Comparison of ENCODE assay signal across 8 cellular contexts in the genomic region with DNA sequence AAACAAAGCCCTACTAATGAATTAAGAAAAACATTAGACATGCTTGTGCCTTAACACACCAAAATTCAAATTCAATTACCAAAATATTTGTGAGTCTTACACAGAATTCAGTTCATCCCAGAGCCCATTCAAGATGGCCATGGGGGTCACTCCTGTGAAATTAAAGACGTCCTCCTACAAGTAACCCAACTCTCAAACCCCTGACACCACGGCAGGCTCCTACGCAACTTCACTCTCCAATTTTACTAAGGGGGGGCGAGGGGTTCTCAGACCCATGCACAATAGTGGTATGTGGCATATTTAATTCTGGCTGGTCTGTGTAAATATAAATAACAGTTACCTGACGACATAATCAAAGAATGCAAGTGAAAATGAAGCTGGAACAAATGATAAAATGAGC. TPM values are rescaled to one million over a fixed set of nuclear protein-coding genes. Genes with fewer than 3 reads are reported as not detected.
DNase-seq lines count a peak whose midpoint lies in the region; TF ChIP-seq lines count a peak whose summit lies in the region.
"Had no signal": no experiment of that assay in that cellular context is flagged by ENCODE, and none has a peak within 500 bp of the region (broad histone marks: within the 10 kb centered on the region; RNA-seq: fewer than 3 reads in every experiment).

No MANE protein-coding gene starts in this region.

- no peaks in the 10 kb centered on the region for H3K36me3 ChIP-seq in prostate gland

- no peaks in the 10 kb centered on the region for H3K4me1 ChIP-seq in prostate gland (replicated peaks)

- TF ChIP-seq CTCF in prostate gland (IDR thresholded peaks at IDR 0.05): no peak

- H3K27ac ChIP-seq in epithelial cell of prostate (peak overlapping the region; percentile 83), prostate gland (peak overlapping the region; percentile 84 to 91)

- no peaks in the 10 kb centered on the region for H3K9me3 ChIP-seq in prostate gland

- peak overlapping the region; percentile 69 to 86 for H3K4me3 ChIP-seq in prostate gland

- no peak for TF ChIP-seq POLR2A in prostate gland (IDR thresholded peaks at IDR 0.05)

- intact Hi-C loops in prostate gland (cut with DNase I): loop anchor here (5.0 to 10.0 kb wide), 3 partner anchors 43 to 195 kb away; no protein-coding TSS in a partner anchor

- DNase-seq in EH (ENCODE audit: low read depth) (peak; percentile 27), NCI-H69 (lab: John Stamatoyannopoulos, UW) (peak; percentile 34), epithelial cell of prostate (ENCODE audit: low read depth, low spot score) (no peak), prostate gland (ENCODE audit: low spot score) (no peak), mesenteric fat pad (ENCODE audit: low spot score) (no peak), DMS53 treated with DMSO at 0.1 percent for 48 hours (lab: John Stamatoyannopoulos, UW; ENCODE audit: unreplicated experiment) (no peak), midbrain (lab: John Stamatoyannopoulos, UW) (no peak)
- DNase-seq: SHP77 had no signal

- 37% methylated on average over 5 of the region's 5 CpGs for WGBS in prostate gland

- no peaks in the 10 kb centered on the region for H3K27me3 ChIP-seq in prostate gland (replicated peaks; ENCODE audit: insufficient read depth)

RNA-seq across cellular contexts. Expression of a gene that starts 5.0 kb away (rescaled TPM):
- 100 to 1,000 TPM in 1 of 2 donors, 10 to 100 TPM in 1; 25.0 to 158 TPM for total RNA-seq in prostate gland
- total RNA-seq in mesenteric fat pad: 20.3 TPM

Comparison
In these comparisons a context has a peak if more than half of its experiments do, and no peak if none do; other contexts are left out.
1. DNase-seq: peak in EH (single experiment) and NCI-H69 (single experiment); none in epithelial cell of prostate (single experiment), prostate gland (single experiment), mesenteric fat pad (single experiment), DMS53 treated with DMSO at 0.1 percent for 48 hours (single experiment) and midbrain (single experiment).